8 cellular contexts compared by ENCODE assay signal in genomic region chr2:97853057-97853456, GRCh38.
DNase-seq lines count a peak whose midpoint lies in the region; FAIRE-seq and TF ChIP-seq lines count a peak whose summit lies in the region.
"Not testable (repeated sequence)": the region's sequence is repeated elsewhere in the genome, so short reads cannot be mapped to it uniquely, and the experiment has no call there.

No MANE protein-coding gene starts in this region.

- H2AFZ ChIP-seq in keratinocyte (ENCODE audit: control insufficient read depth, low read length); osteoblast (ENCODE audit: low read length): not testable (repeated sequence)

- TF ChIP-seq CTCF in bronchial epithelial cell (IDR thresholded peaks at IDR 0.05; ENCODE audit: insufficient read depth, low read length, severe bottlenecking); fibroblast of mammary gland (conservative IDR thresholded peaks at IDR 0.05; ENCODE audit: control insufficient read depth, insufficient read depth, low read depth, low read length); keratinocyte (optimal IDR thresholded peaks at IDR 0.05 in 1 of 3, IDR thresholded peaks at IDR 0.05 in 1 of 3, conservative IDR thresholded peaks at IDR 0.05 in 1 of 3; ENCODE audit: extremely low read depth in 1 of 3, insufficient read depth in 2 of 3, low read length in 3 of 3); osteoblast (IDR thresholded peaks at IDR 0.05; ENCODE audit: extremely low read depth, low read depth, low read length): not testable (repeated sequence)

- H3K79me2 ChIP-seq in keratinocyte (ENCODE audit: control insufficient read depth, insufficient read depth, low read length) (peaks cover 12% of the 10 kb centered on the region), osteoblast (ENCODE audit: insufficient read depth, low read length) (peaks cover 14% of the 10 kb centered on the region)

- not testable (repeated sequence) for H3K4me3 ChIP-seq in bronchial epithelial cell (ENCODE audit: low read depth, low read length); fibroblast of mammary gland (ENCODE audit: control insufficient read depth, low read depth, low read length); keratinocyte (ENCODE audit: control insufficient read depth in 2 of 3, extremely low read depth in 1 of 3, insufficient read depth in 2 of 3, low read depth in 1 of 3, low read length in 3 of 3); osteoblast (ENCODE audit: insufficient read depth, low read length)

- dilution Hi-C loops in keratinocyte (cut with MboI; ENCODE audit: extremely low pct_ligation_motif_present, low sequenced_read_pairs), result not testable (repeated sequence)

- not testable (repeated sequence) for H3K36me3 ChIP-seq in bronchial epithelial cell (ENCODE audit: control insufficient read depth, insufficient read depth, low read length); keratinocyte (ENCODE audit: control insufficient read depth in 2 of 2, extremely low read depth in 1 of 2, insufficient read depth in 2 of 2, low read length in 2 of 2); osteoblast (ENCODE audit: insufficient read depth, low read length)

- not testable (repeated sequence) for H3K27me3 ChIP-seq in bronchial epithelial cell (ENCODE audit: control insufficient read depth, insufficient read depth, low read length); keratinocyte (ENCODE audit: control insufficient read depth, extremely low read depth, insufficient read depth, low read length); osteoblast (ENCODE audit: insufficient read depth, low read length)

- not testable (repeated sequence) for H4K20me1 ChIP-seq in keratinocyte (ENCODE audit: control insufficient read depth, extremely low read depth, insufficient read depth, low read length); osteoblast (ENCODE audit: insufficient read depth, low read length)

- not testable (repeated sequence) for H3K27ac ChIP-seq in keratinocyte (ENCODE audit: control insufficient read depth, insufficient read depth, low read length); osteoblast (ENCODE audit: low read depth, low read length)

- H3K9me3 ChIP-seq in keratinocyte (ENCODE audit: control insufficient read depth, low read depth, low read length); osteoblast (ENCODE audit: low read depth, low read length): not testable (repeated sequence)

- not testable (repeated sequence) for FAIRE-seq in bronchial epithelial cell (lab: Jason Lieb, UNC)
- peak; percentile 57 for FAIRE-seq in keratinocyte (lab: Jason Lieb, UNC)

- H3K4me1 ChIP-seq in keratinocyte (ENCODE audit: control insufficient read depth, extremely low read depth, insufficient read depth, low read length), result peaks cover 30% of the 10 kb centered on the region
- not testable (repeated sequence) for H3K4me1 ChIP-seq in osteoblast (ENCODE audit: insufficient read depth, low read length)

- in situ Hi-C loops in ACHN (cut with HindIII; ENCODE audit: low pct_ligation_motif_present, low pct_unique_long_range_greater_than_20kb, low sequenced_read_pairs), result not testable (repeated sequence)

- H3K9me1 ChIP-seq in keratinocyte (ENCODE audit: control insufficient read depth, extremely low read depth, insufficient read depth, low read length), result not testable (repeated sequence)

- not testable (repeated sequence) for H3K9ac ChIP-seq in keratinocyte (ENCODE audit: control insufficient read depth, extremely low read depth, insufficient read depth, low read length)

- DNase-seq in ACHN (peak; percentile 45), ELR (ENCODE audit: low read depth) (peak; percentile 38), LHCN-M2 (ENCODE audit: low read depth) (peak; percentile 40), SW480 (ENCODE audit: low spot score) (peak; percentile 28), bronchial epithelial cell (ENCODE audit: low read depth) (peak; percentile 30), fibroblast of mammary gland (ENCODE audit: low read depth) (peak; percentile 38), keratinocyte (ENCODE audit: low read depth, low spot score) (peak; percentile 30), osteoblast (ENCODE audit: insufficient read length, low spot score, missing footprints) (peak; percentile 21)

- not testable (repeated sequence) for H3K4me2 ChIP-seq in keratinocyte (ENCODE audit: control insufficient read depth, extremely low read depth, insufficient read depth, low read depth, low read length); osteoblast (ENCODE audit: insufficient read depth, low read length)
